ENCODE assay signal across 2 cellular contexts in the genomic region with DNA sequence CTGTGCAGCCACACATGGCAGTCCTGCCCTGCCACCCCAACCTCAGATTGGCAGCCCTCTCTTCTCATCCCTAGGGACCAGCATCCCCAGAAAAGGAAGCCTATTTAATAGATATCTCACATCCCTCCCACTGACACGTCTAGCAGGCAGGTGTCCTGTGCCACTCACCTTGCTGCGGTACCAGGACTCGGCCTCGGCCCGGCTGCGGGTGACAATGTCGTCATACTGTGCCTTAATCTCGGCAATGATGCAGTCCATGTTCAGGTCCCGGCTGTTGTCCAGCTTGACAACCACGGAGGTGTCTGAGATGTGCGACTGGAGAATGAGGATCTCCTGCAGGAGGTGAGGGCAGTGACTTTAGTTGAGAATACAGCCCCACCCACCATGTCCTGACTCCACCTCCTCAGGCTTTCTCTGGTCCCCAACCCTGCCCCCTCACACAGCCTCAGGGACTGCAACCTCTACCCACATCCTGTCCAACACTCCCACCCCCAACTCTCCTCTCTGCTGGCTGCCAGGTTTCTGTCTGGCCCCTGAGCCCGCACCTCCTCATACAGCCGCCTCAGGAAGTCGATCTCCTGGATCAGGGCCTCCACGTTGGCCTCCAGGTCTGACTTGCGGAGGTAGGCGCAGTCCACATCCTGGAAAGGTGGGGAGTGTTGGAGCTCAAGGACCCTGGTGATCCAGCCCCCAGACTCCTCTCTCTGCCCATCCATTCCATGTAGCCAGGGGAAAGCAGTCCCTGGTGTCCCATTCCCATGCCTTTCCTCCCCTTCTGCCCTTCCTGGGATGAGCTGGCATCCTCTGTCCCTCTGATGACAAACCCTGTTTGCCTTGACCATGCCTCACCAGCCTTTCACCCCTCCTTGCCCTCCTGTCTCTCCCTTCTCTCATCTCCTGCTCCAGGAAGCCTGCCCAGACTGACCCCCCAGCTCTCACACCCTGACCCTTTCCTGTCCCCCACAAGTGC.
A peak's percentile ranks its signal among the peaks of the same experiment; 100 is the strongest.
TF ChIP-seq lines count a peak whose summit lies in the region.
"Not testable (repeated sequence)": the region's sequence is repeated elsewhere in the genome, so short reads cannot be mapped to it uniquely, and the experiment has no call there.

No MANE protein-coding gene starts in this region.

TF ChIP-seq in A549, 52 proteins besides CTCF, POLR2A, EP300 and RAD21:
- TF ChIP-seq, protein P1, sequence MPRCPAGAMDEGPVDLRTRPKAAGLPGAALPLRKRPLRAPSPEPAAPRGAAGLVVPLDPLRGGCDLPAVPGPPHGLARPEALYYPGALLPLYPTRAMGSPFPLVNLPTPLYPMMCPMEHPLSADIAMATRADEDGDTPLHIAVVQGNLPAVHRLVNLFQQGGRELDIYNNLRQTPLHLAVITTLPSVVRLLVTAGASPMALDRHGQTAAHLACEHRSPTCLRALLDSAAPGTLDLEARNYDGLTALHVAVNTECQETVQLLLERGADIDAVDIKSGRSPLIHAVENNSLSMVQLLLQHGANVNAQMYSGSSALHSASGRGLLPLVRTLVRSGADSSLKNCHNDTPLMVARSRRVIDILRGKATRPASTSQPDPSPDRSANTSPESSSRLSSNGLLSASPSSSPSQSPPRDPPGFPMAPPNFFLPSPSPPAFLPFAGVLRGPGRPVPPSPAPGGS (IDR thresholded peaks at IDR 0.05) = 0 out of 3 replicates have a peak, but pooled peaks have one; percentile 65
- TF ChIP-seq FOSL2 (IDR thresholded peaks at IDR 0.05) = not testable (repeated sequence)
- peak; percentile 30; the same call in 1 of the 2 replicates for TF ChIP-seq FOSL2 (CRISPR knock-in tag; IDR thresholded peaks at IDR 0.05)
- peak; percentile 6; the same call in 1 of the 2 replicates for TF ChIP-seq GATA3 (IDR thresholded peaks at IDR 0.05; ENCODE audit: borderline replicate concordance)
- peak; percentile 73 to 78; a peak in 3 of 5 replicates for TF ChIP-seq JUN (IDR thresholded peaks at IDR 0.05)
- peak; percentile 30 for TF ChIP-seq ZFP36 (IDR thresholded peaks at IDR 0.05; ENCODE audit: borderline replicate concordance, partially characterized antibody)
- TF ChIP-seq, protein P2, sequence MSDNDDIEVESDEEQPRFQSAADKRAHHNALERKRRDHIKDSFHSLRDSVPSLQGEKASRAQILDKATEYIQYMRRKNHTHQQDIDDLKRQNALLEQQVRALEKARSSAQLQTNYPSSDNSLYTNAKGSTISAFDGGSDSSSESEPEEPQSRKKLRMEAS (IDR thresholded peaks at IDR 0.05) = peak; percentile 35; the same call in 1 of the 2 replicates

TF ChIP-seq in GM12878, 131 proteins besides CTCF, POLR2A, EP300 and RAD21:
- TF ChIP-seq RUNX3 (IDR thresholded peaks at IDR 0.05; ENCODE audit: low read length) = 0 out of 2 replicates have a peak, but pooled peaks have one; percentile 7
- 0 out of 2 replicates have a peak, but pooled peaks have one; percentile 17 for TF ChIP-seq IKZF1 (conservative IDR thresholded peaks at IDR 0.05)
- 0 out of 2 replicates have a peak, but pooled peaks have one; percentile 42 for TF ChIP-seq HDGF (IDR thresholded peaks at IDR 0.05)
